Comparison of ENCODE assay signal across 1 cellular context in the genomic region with DNA sequence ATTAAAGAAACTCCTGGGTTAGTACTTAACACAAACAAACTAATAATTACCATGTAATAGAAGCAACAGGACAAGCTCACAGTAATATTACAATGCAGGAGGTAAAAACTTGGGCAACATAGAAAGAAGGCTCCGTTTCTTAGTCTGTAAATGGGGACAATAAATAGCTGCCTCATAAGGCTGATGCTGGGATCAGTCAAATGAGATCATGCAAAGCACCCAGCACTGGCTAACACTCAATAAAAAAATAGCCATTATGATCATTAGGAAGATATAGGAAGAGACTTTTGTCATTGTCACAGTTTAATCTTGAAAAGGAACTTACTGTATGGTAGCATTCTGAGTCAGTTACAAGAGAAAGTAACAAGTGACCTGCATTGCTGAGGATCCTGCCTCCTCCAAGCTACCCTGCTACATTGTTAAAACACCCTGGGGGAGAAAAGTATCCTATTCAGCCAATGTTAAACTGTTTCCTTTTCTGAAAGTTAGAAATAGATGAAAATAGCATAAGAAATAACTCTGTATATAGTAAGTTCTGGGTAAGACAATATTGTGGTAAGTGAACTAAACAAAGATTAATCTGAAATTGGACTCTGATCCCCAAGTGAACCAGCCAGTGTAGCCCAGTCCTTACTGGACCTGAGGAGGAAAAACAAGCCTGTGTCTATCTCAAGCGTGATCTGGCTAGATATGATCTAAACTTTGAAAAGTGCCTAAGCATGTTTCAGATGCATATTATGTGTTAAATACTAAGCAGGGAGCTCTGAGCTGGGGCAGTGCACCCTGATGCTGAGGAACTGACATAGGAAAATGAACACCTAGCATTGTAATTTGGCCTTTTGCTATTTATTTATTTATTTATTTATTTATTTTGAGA.
TF ChIP-seq lines count a peak whose summit lies in the region.

No MANE protein-coding gene starts in this region.

TF ChIP-seq in SK-N-SH treated with all-trans-retinoic acid at 6 μM for 48 hours, 23 proteins besides CTCF, POLR2A, EP300 and RAD21 (continued from another document):
- TF ChIP-seq TSHZ2 (CRISPR knock-in tag; IDR thresholded peaks at IDR 0.05) (no peak), ARNTL (CRISPR knock-in tag; IDR thresholded peaks at IDR 0.05; ENCODE audit: borderline replicate concordance, low read depth) (no peak), ZNF70 (CRISPR knock-in tag; IDR thresholded peaks at IDR 0.05) (no peak)
